Comparison of ENCODE assay signal across 1 cellular context in genomic region chr7:125257617-125258016, GRCh38.
TF ChIP-seq lines count a peak whose summit lies in the region.

No MANE protein-coding gene starts in this region.

TF ChIP-seq in WTC11, 78 proteins besides CTCF, POLR2A, EP300 and RAD21 (continued from another document):
- TF ChIP-seq ARID4B (CRISPR knock-in tag; IDR thresholded peaks at IDR 0.05; ENCODE audit: borderline replicate concordance) = no peak
- no peak for TF ChIP-seq OVOL2 (CRISPR knock-in tag; IDR thresholded peaks at IDR 0.05; ENCODE audit: borderline replicate concordance)
- TF ChIP-seq IRF2 (CRISPR knock-in tag; IDR thresholded peaks at IDR 0.05; ENCODE audit: borderline replicate concordance, low read depth) = no peak
- no peak for TF ChIP-seq RELA (CRISPR knock-in tag; IDR thresholded peaks at IDR 0.05; ENCODE audit: borderline replicate concordance)
- no peak for TF ChIP-seq ZNF425 (CRISPR knock-in tag; conservative IDR thresholded peaks at IDR 0.05)
- TF ChIP-seq NR1H2 (CRISPR knock-in tag; IDR thresholded peaks at IDR 0.05) = no peak
- TF ChIP-seq GRHL2 (CRISPR knock-in tag; IDR thresholded peaks at IDR 0.05; ENCODE audit: insufficient replicate concordance, severe bottlenecking) = no peak
- no peak for TF ChIP-seq ELF4 (CRISPR knock-in tag; IDR thresholded peaks at IDR 0.05; ENCODE audit: low read depth)
- no peak for TF ChIP-seq USF2 (CRISPR knock-in tag; IDR thresholded peaks at IDR 0.05)
- no peak for TF ChIP-seq ESRRA (CRISPR knock-in tag; IDR thresholded peaks at IDR 0.05; ENCODE audit: borderline replicate concordance)
- no peak for TF ChIP-seq CBFB (CRISPR knock-in tag; IDR thresholded peaks at IDR 0.05; ENCODE audit: low read depth)
- no peak for TF ChIP-seq MXD4 (CRISPR knock-in tag; IDR thresholded peaks at IDR 0.05; ENCODE audit: borderline replicate concordance)
- TF ChIP-seq ATF6 (CRISPR knock-in tag; IDR thresholded peaks at IDR 0.05) = no peak
- TF ChIP-seq HMGXB4 (CRISPR knock-in tag; IDR thresholded peaks at IDR 0.05) = no peak
